In genomic region chr17:78884876-78885667, GRCh38 we compare ENCODE assay signal across 15 cellular contexts. TPM values are rescaled to one million over a fixed set of nuclear protein-coding genes. Genes with fewer than 3 reads are reported as not detected.
DNase-seq lines count a peak whose midpoint lies in the region; ATAC-seq and TF ChIP-seq lines count a peak whose summit lies in the region.
"Had no signal": no experiment of that assay in that cellular context is flagged by ENCODE, and none has a peak within 500 bp of the region (broad histone marks: within the 10 kb centered on the region; RNA-seq: fewer than 3 reads in every experiment).

No MANE protein-coding gene starts in this region.

- H3K27me3 Mint-ChIP-seq in Calu3 (ENCODE audit: unreplicated experiment) = no peaks in the 10 kb centered on the region
- H3K27me3 Mint-ChIP-seq: CD4-positive, alpha-beta T cell had no signal

- peak overlapping the region; percentile 92 for H3K27ac Mint-ChIP-seq in Calu3 (ENCODE audit: unreplicated experiment)
- H3K27ac Mint-ChIP-seq: activated naive CD8-positive, alpha-beta T cell treated with anti-CD3 and anti-CD28 coated beads, Interleukin-2, amount 10 ng/mL, durations not matched to agents 7 days and 5 days; CD4-positive, alpha-beta T cell; natural killer cell treated with Interleukin-12 subunit alpha and Interleukin-12 subunit beta and Interleukin-15 and Interleukin-18, amount 100 ng/mL, for 72 hours; T-helper 2 cell treated with Interferon-gamma antibody and Interleukin-4, amounts not matched to agents 5 μg/mL and 100 μg/mL, for 36 hours had no signal

- H3K9me3 ChIP-seq in lung (ENCODE audit: control insufficient read depth in 2 of 2, insufficient read depth in 1 of 2, low read length in 1 of 2) (no peaks in the 10 kb centered on the region), skeletal muscle tissue (ENCODE audit: control insufficient read depth in 3 of 3, low read length in 3 of 3) (no peaks in the 10 kb centered on the region)

- H3K9ac ChIP-seq in skeletal muscle tissue (ENCODE audit: low read depth in 1 of 3, low read length in 3 of 3) = peak overlapping the region in 1 of 3 donors; percentile 25

- no peak for ATAC-seq in lung (ENCODE audit: insufficient read depth, low FRiP score)
- ATAC-seq in HG02798 (IDR thresholded peaks at IDR 0.05; ENCODE audit: poor library complexity, unreplicated experiment) = no peak
- no peak for ATAC-seq in HG02759 (IDR thresholded peaks at IDR 0.05; ENCODE audit: unreplicated experiment)
- ATAC-seq: natural killer cell treated with Interleukin-12 subunit alpha and Interleukin-12 subunit beta and Interleukin-15 and Interleukin-18, amount 100 ng/mL, for 72 hours had no signal

- peak overlapping the region; percentile 58 for H3K4me3 Mint-ChIP-seq in Calu3 (ENCODE audit: low read depth, unreplicated experiment)
- H3K4me3 Mint-ChIP-seq: activated naive CD8-positive, alpha-beta T cell treated with anti-CD3 and anti-CD28 coated beads, Interleukin-2, amount 10 ng/mL, durations not matched to agents 7 days and 5 days; CD4-positive, alpha-beta T cell; IgD-negative memory B cell; natural killer cell treated with Interleukin-12 subunit alpha and Interleukin-12 subunit beta and Interleukin-15 and Interleukin-18, amount 100 ng/mL, for 72 hours; T-helper 2 cell treated with Interferon-gamma antibody and Interleukin-4, amounts not matched to agents 5 μg/mL and 100 μg/mL, for 36 hours had no signal

- H3K4me1 ChIP-seq in lung (ENCODE audit: control insufficient read depth in 2 of 2, insufficient read depth in 2 of 2, low read length in 2 of 2) = peaks cover 9 to 34% of the 10 kb centered on the region in 2 donors
- H3K4me1 ChIP-seq in skeletal muscle tissue (ENCODE audit: control insufficient read depth in 3 of 3, insufficient read depth in 3 of 3, low read length in 3 of 3) = peaks cover 64 to 70% (median 69%) of the 10 kb centered on the region in 3 donors

- TF ChIP-seq CTCF in Calu3 (IDR thresholded peaks at IDR 0.05; ENCODE audit: unreplicated experiment) (no peak), lung (IDR thresholded peaks at IDR 0.05; ENCODE audit: control extremely low read depth, extremely low read depth) (no peak)

- no peaks in the 10 kb centered on the region for H3K9me3 Mint-ChIP-seq in Calu3 (ENCODE audit: low read depth, unreplicated experiment)
- H3K9me3 Mint-ChIP-seq: activated naive CD8-positive, alpha-beta T cell treated with anti-CD3 and anti-CD28 coated beads, Interleukin-2, amount 10 ng/mL, durations not matched to agents 7 days and 5 days; CD4-positive, alpha-beta T cell; IgD-negative memory B cell; natural killer cell treated with Interleukin-12 subunit alpha and Interleukin-12 subunit beta and Interleukin-15 and Interleukin-18, amount 100 ng/mL, for 72 hours; T-helper 2 cell treated with Interferon-gamma antibody and Interleukin-4, amounts not matched to agents 5 μg/mL and 100 μg/mL, for 36 hours had no signal

- H3K4me3 ChIP-seq in lung (no peak overlapping the region), skeletal muscle tissue (ENCODE audit: low read length in 3 of 3) (peak overlapping the region in 2 of 3 donors; percentile 18 to 35)

- WGBS in lung, 2 donors = 94 to 95% methylated on average over 24 of the region's 24 CpGs

- H3K27ac ChIP-seq in angular gyrus (ENCODE audit: low read depth, low read length) = peak overlapping the region; percentile 99
- peak overlapping the region; percentile 94 to 97 for H3K27ac ChIP-seq in lung (ENCODE audit: low read depth in 1 of 2, low read length in 1 of 2)
- H3K27ac ChIP-seq in skeletal muscle tissue (ENCODE audit: low read depth, low read length) = peak overlapping the region; percentile 82

- DNase-seq in Calu3 = no peak
- no peak for DNase-seq in lung (ENCODE audit: low spot score)
- no peak for DNase-seq in NCI-H69 (lab: John Stamatoyannopoulos, UW)
- DNase-seq in NCI-H446 treated with DMSO at 0.1 percent for 48 hours (lab: John Stamatoyannopoulos, UW) = no peak
- DNase-seq: activated naive CD8-positive, alpha-beta T cell treated with anti-CD3 and anti-CD28 coated beads, Interleukin-2, amount 10 ng/mL, durations not matched to agents 7 days and 5 days; CD4-positive, alpha-beta T cell; NCI-H146; stimulated activated CD4-positive, alpha-beta T cell treated with anti-CD3 and anti-CD28 coated beads, Interleukin-4, amount 100 ng/mL, for 4 hours had no signal

- H3K27me3 ChIP-seq in lung (ENCODE audit: control insufficient read depth, insufficient read depth) (no peaks in the 10 kb centered on the region), skeletal muscle tissue (ENCODE audit: control insufficient read depth in 3 of 3, insufficient read depth in 3 of 3, low read length in 3 of 3) (peaks cover 0 to 20% (median 1%) of the 10 kb centered on the region in 3 donors)

- no TSS peak for BruUV-seq in Calu3 (replicated peaks; lab: Mats Ljungman, UMichigan)

- H3K4me1 Mint-ChIP-seq in Calu3 (ENCODE audit: low read depth, unreplicated experiment) = peaks cover 39% of the 10 kb centered on the region

- peaks cover 0 to 1% of the 10 kb centered on the region in 2 donors for H3K36me3 ChIP-seq in lung (ENCODE audit: control insufficient read depth in 2 of 2, insufficient read depth in 2 of 2, low read length in 2 of 2)
- no peaks in the 10 kb centered on the region for H3K36me3 ChIP-seq in skeletal muscle tissue (ENCODE audit: control insufficient read depth in 3 of 3, insufficient read depth in 3 of 3, low read length in 3 of 3)

- peaks cover 52% of the 10 kb centered on the region for H3K36me3 Mint-ChIP-seq in Calu3 (ENCODE audit: insufficient read depth, unreplicated experiment)
- H3K36me3 Mint-ChIP-seq: activated naive CD8-positive, alpha-beta T cell treated with anti-CD3 and anti-CD28 coated beads, Interleukin-2, amount 10 ng/mL, durations not matched to agents 7 days and 5 days; natural killer cell treated with Interleukin-12 subunit alpha and Interleukin-12 subunit beta and Interleukin-15 and Interleukin-18, amount 100 ng/mL, for 72 hours had no signal

- CTCF ChIA-PET in Calu3 (lab: Charles Lee) = interaction anchor here (1.9 kb wide), 1 partner anchor 19 kb away, joined by 4 read pairs; no protein-coding TSS in a partner anchor

- intact Hi-C loops in Calu3 (cut with micrococcal nuclease; ENCODE audit: unreplicated experiment) = loop anchor here (5.0 kb wide), 1 partner anchor 37 kb away; no protein-coding TSS in a partner anchor

RNA-seq across cellular contexts. Expression of gene CEP295NL, which starts 17.9 kb away (rescaled TPM):
- total RNA-seq in Calu3 (2022) = 4.6 and 6.0 TPM in 2 replicates
- 1 to 10 TPM; 8.2 to 8.3 TPM for total RNA-seq in lung
- polyA plus RNA-seq in lung = 1 to 10 TPM in 1 of 2 donors, under 1 TPM in 1; 0.39 to 1.7 TPM
- 1.6 TPM for total RNA-seq in skeletal muscle tissue
- total RNA-seq: natural killer cell treated with Interleukin-12 subunit alpha and Interleukin-12 subunit beta and Interleukin-15 and Interleukin-18, amount 100 ng/mL, for 72 hours had no signal

RNA-seq across cellular contexts. Expression of gene TIMP2, which starts 40.1 kb away (rescaled TPM):
- 246 and 262 TPM in 2 replicates for total RNA-seq in Calu3 (2022)
- total RNA-seq in lung = 100 to 1,000 TPM in 1 of 2 donors, 10 to 100 TPM in 1; 95.6 to 176 TPM
- polyA plus RNA-seq in lung = 10 to 100 TPM; 47.5 to 88.2 TPM
- total RNA-seq in skeletal muscle tissue = 39.7 TPM

RNA-seq across cellular contexts. Expression of gene USP36, which starts 44.5 kb away (rescaled TPM):
- 79.5 and 84.3 TPM in 2 replicates for total RNA-seq in Calu3 (2022)
- 10 to 100 TPM; 56.4 to 61.5 TPM for total RNA-seq in lung
- polyA plus RNA-seq in lung = 10 to 100 TPM; 22.2 to 33.3 TPM
- 25.6 TPM for total RNA-seq in skeletal muscle tissue
